ENCODE assay signal across 1 cellular context in genomic region chr12:63098851-63099250, GRCh38.
TF ChIP-seq lines count a peak whose summit lies in the region.

No MANE protein-coding gene starts in this region.

TF ChIP-seq in K562, 482 proteins besides CTCF, POLR2A, EP300 and RAD21 (continued from another document):
- TF ChIP-seq, protein P1, sequence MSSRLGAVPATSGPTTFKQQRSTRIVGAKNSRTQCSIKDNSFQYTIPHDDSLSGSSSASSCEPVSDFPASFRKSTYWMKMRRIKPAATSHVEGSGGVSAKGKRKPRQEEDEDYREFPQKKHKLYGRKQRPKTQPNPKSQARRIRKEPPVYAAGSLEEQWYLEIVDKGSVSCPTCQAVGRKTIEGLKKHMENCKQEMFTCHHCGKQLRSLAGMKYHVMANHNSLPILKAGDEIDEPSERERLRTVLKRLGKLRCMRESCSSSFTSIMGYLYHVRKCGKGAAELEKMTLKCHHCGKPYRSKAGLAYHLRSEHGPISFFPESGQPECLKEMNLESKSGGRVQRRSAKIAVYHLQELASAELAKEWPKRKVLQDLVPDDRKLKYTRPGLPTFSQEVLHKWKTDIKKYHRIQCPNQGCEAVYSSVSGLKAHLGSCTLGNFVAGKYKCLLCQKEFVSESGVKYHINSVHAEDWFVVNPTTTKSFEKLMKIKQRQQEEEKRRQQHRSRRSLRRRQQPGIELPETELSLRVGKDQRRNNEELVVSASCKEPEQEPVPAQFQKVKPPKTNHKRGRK (tag; IDR thresholded peaks at IDR 0.05): no peak
